Comparison of ENCODE assay signal across 36 cellular contexts in the genomic region with DNA sequence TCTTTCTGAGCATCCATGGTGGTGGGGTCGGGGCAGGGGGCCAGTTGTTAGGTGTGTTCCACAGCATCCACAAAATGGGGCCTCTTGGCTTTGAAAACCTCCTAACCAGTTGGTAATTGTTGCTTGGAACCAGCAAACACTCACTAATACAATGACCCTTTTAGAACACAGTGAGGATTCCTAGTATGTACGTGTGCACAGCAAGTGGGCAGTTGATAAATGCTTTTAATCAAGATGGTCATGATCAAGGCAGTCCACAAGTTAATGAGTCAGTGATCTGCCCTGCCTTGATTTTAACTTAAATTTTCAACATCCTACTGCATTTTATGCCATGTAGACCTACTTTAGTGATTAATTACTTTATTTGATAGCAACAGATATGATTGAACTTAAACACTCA.
"Had no signal": no experiment of that assay in that cellular context is flagged by ENCODE, and none has a peak within 500 bp of the region (broad histone marks: within the 10 kb centered on the region; RNA-seq: fewer than 3 reads in every experiment).

No MANE protein-coding gene starts in this region.

- H3K27ac ChIP-seq: KMS-11 had no signal

- H3K4me2 ChIP-seq: KMS-11 had no signal

- DNase-seq: Karpas-422, Kasumi-1, KBM-7, KG1, MM.1S, MV-4-11, NCI-H1048, NCI-H1092, NCI-H1092 treated with DMSO at 0.1 percent for 48 hours, NCI-H1105, NCI-H1105 treated with DMSO at 0.1 percent for 48 hours, NCI-H1417, NCI-H1417 treated with DMSO at 0.1 percent for 48 hours, NCI-H1436, NCI-H1436 treated with DMSO at 0.1 percent for 48 hours, NCI-H146, NCI-H1694, NCI-H1694 treated with DMSO at 0.1 percent for 48 hours, NCI-H187, NCI-H187 treated with DMSO at 0.1 percent for 48 hours, NCI-H1930, NCI-H2029, NCI-H2029 treated with DMSO at 0.1 percent for 48 hours, NCI-H2081, NCI-H2081 treated with DMSO at 0.1 percent for 48 hours, NCI-H2107, NCI-H2171, NCI-H2171 treated with DMSO at 0.1 percent for 48 hours, NCI-H2227 treated with DMSO at 0.1 percent for 48 hours, NCI-H226, NCI-H345, NCI-H446, NCI-H446 treated with DMSO at 0.1 percent for 48 hours, NCI-H510A, NCI-H510A treated with DMSO at 0.1 percent for 48 hours had no signal

- H3K9ac ChIP-seq: KMS-11 had no signal
